ENCODE assay signal across 8 cellular contexts in the genomic region with DNA sequence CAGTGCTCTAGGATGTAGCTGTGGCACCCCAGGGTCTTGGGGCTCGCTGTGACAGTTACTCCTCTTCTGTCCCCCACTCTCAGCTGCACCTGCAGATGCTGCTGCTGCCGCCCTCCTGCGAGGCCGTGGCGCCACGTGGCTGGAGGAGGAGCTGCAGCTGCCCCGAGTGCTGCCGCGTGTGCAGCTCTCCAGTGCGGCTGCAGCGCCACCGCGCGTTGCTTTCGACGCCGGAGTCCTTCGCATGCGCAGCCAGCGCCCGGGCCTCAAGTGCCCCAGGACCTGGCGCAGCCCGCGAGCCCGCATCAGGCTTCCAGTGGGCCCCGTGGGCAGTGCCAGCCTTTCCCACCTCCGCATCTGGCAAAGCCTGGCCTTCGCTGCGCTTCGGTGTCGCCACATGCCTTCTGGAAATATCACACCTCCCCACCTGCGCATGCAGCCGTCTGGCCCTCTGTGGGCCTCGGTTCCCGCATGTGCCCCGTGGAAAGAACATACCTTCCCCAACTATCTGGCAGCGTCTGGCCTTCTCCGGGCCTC. TPM values are rescaled to one million over a fixed set of nuclear protein-coding genes. Genes with fewer than 3 reads are reported as not detected.
DNase-seq lines count a peak whose midpoint lies in the region; ATAC-seq and TF ChIP-seq lines count a peak whose summit lies in the region.

No MANE protein-coding gene starts in this region.

- H3K27me3 Mint-ChIP-seq in MCF 10A (ENCODE audit: insufficient read depth, unreplicated experiment), result no peaks in the 10 kb centered on the region

- ATAC-seq in HG02840 (IDR thresholded peaks at IDR 0.05; ENCODE audit: low FRiP score, unreplicated experiment), result no peak

- H3K4me1 Mint-ChIP-seq in MCF 10A (ENCODE audit: insufficient read depth, unreplicated experiment), result peaks cover 34% of the 10 kb centered on the region

- DNase-seq in COR-L47 (lab: John Stamatoyannopoulos, UW), result peak; percentile 59
- peak; percentile 80 for DNase-seq in HPDE6-E6E7 (ENCODE audit: extremely low spot score)
- DNase-seq in T-helper 22 cell (ENCODE audit: low read depth), result peak; percentile 55
- DNase-seq in MCF 10A (ENCODE audit: unreplicated experiment), result no peak
- DNase-seq in iris pigment epithelial cell (ENCODE audit: low read depth), result peak; percentile 86
- peak; percentile 79 for DNase-seq in stimulated activated CD4-positive, alpha-beta T cell treated with anti-CD3 and anti-CD28 coated beads, Interleukin-15, amount 100 ng/mL, for 24 hours
- no peak for DNase-seq in GDM1 (lab: John Stamatoyannopoulos, UW)

- no TSS peak for BruUV-seq in MCF 10A (replicated peaks; lab: Mats Ljungman, UMichigan)

- peak overlapping the region; percentile 49 for H3K27ac Mint-ChIP-seq in MCF 10A (ENCODE audit: low read depth, unreplicated experiment)

- no peak for TF ChIP-seq CTCF in MCF 10A (IDR thresholded peaks at IDR 0.05; ENCODE audit: unreplicated experiment)

- H3K36me3 Mint-ChIP-seq in MCF 10A (ENCODE audit: insufficient read depth, unreplicated experiment), result peaks cover 37% of the 10 kb centered on the region

- H3K4me3 Mint-ChIP-seq in MCF 10A (ENCODE audit: unreplicated experiment), result peak overlapping the region; percentile 82

- CTCF ChIA-PET in MCF 10A (lab: Yijun Ruan, JAX), result interaction anchor here (0.5 to 0.9 kb wide), 4 partner anchors 132 to 1467 kb away, joined by 3 to 4 read pairs (median 3); a partner anchor contains a TSS

- intact Hi-C loops in MCF 10A (cut with micrococcal nuclease), result no loop called here

- H3K9me3 Mint-ChIP-seq in MCF 10A (ENCODE audit: unreplicated experiment), result no peaks in the 10 kb centered on the region

- POLR2A ChIA-PET in MCF 10A (lab: Yijun Ruan, JAX), result interaction anchor here (0.7 to 1.7 kb wide), 2 partner anchors 14 to 298 kb away, joined by 3 to 8 read pairs; a partner anchor contains a TSS

RNA-seq across cellular contexts. Expression of a gene that starts 0.7 kb away (rescaled TPM):
- 38.9 and 44.9 TPM in 2 replicates for total RNA-seq in MCF 10A (2022)

RNA-seq across cellular contexts. Expression of a gene that starts 3.3 kb away (rescaled TPM):
- 22.3 and 25.7 TPM in 2 replicates for total RNA-seq in MCF 10A (2022)

RNA-seq across cellular contexts. Expression of a gene that starts 7.9 kb away (rescaled TPM):
- 2.3 and 2.5 TPM in 2 replicates for total RNA-seq in MCF 10A (2022)

RNA-seq across cellular contexts. Expression of a gene that starts 14.7 kb away (rescaled TPM):
- 220 and 280 TPM in 2 replicates for total RNA-seq in MCF 10A (2022)

RNA-seq across cellular contexts. Expression of a gene that starts 15.7 kb away (rescaled TPM):
- 2.7 and 3.1 TPM in 2 replicates for total RNA-seq in MCF 10A (2022)

Comparison
In these comparisons a context has a peak if more than half of its experiments do, and no peak if none do; other contexts are left out.
1. DNase-seq: peak in COR-L47 (single experiment), HPDE6-E6E7 (single experiment), T-helper 22 cell (single experiment), iris pigment epithelial cell (single experiment) and stimulated activated CD4-positive, alpha-beta T cell treated with anti-CD3 and anti-CD28 coated beads, Interleukin-15, amount 100 ng/mL, for 24 hours (single experiment); none in MCF 10A (single experiment) and GDM1 (single experiment).